Comparison of ENCODE assay signal across 1 cellular context in genomic region chr3:139691619-139692018, GRCh38.
A peak's percentile ranks its signal among the peaks of the same experiment; 100 is the strongest.
TF ChIP-seq lines count a peak whose summit lies in the region.

No MANE protein-coding gene starts in this region.

TF ChIP-seq in SK-N-SH, 30 proteins besides CTCF, POLR2A, EP300 and RAD21 (continued from another document):
- peak; percentile 50 for TF ChIP-seq TCF12 (IDR thresholded peaks at IDR 0.05)
- TF ChIP-seq GATA2 (CRISPR knock-in tag; IDR thresholded peaks at IDR 0.05): peak; percentile 99
- TF ChIP-seq JUND (IDR thresholded peaks at IDR 0.05): no peak
TF ChIP-seq in SK-N-SH: peak in this region for 7.
